1 cellular context compared by ENCODE assay signal in genomic region chr18:35962320-35962719, GRCh38.
TF ChIP-seq lines count a peak whose summit lies in the region.

No MANE protein-coding gene starts in this region.

TF ChIP-seq in HepG2, 621 proteins besides CTCF, POLR2A, EP300 and RAD21 (continued from another document):
- TF ChIP-seq RNF219 (CRISPR knock-in tag; IDR thresholded peaks at IDR 0.05) = no peak
- no peak for TF ChIP-seq NFYC (CRISPR knock-in tag; IDR thresholded peaks at IDR 0.05)
- peak; percentile 40; the same call in 1 of the 2 replicates for TF ChIP-seq AHDC1 (CRISPR knock-in tag; IDR thresholded peaks at IDR 0.05; ENCODE audit: borderline replicate concordance)
- TF ChIP-seq FOXM1 (CRISPR knock-in tag; IDR thresholded peaks at IDR 0.05) = no peak
- peak; percentile 48 for TF ChIP-seq HNF4A (CRISPR knock-in tag; IDR thresholded peaks at IDR 0.05)
- peak; percentile 48; the same call in 1 of the 2 replicates for TF ChIP-seq ARID5B (CRISPR knock-in tag; IDR thresholded peaks at IDR 0.05)
- no peak for TF ChIP-seq ZNF33A (CRISPR knock-in tag; IDR thresholded peaks at IDR 0.05; ENCODE audit: borderline replicate concordance)
- TF ChIP-seq GATAD1 (CRISPR knock-in tag; IDR thresholded peaks at IDR 0.05) = no peak
- TF ChIP-seq THAP9 (CRISPR knock-in tag; IDR thresholded peaks at IDR 0.05; ENCODE audit: borderline replicate concordance) = no peak
- no peak for TF ChIP-seq NFIC (IDR thresholded peaks at IDR 0.05; ENCODE audit: low read length)
- no peak for TF ChIP-seq HMG20B (CRISPR knock-in tag; conservative IDR thresholded peaks at IDR 0.05)
- no peak for TF ChIP-seq SRSF9 (IDR thresholded peaks at IDR 0.05; ENCODE audit: borderline replicate concordance, insufficient read depth, low read depth, low read length, poor library complexity, severe bottlenecking)
- TF ChIP-seq CBFB (CRISPR knock-in tag; IDR thresholded peaks at IDR 0.05) = no peak
- no peak for TF ChIP-seq THAP11 (CRISPR knock-in tag; IDR thresholded peaks at IDR 0.05)
- no peak for TF ChIP-seq MXD3 (CRISPR knock-in tag; IDR thresholded peaks at IDR 0.05)
- no peak for TF ChIP-seq ZNF550 (CRISPR knock-in tag; IDR thresholded peaks at IDR 0.05; ENCODE audit: borderline replicate concordance)
